18 cellular contexts compared by ENCODE assay signal in the genomic region with DNA sequence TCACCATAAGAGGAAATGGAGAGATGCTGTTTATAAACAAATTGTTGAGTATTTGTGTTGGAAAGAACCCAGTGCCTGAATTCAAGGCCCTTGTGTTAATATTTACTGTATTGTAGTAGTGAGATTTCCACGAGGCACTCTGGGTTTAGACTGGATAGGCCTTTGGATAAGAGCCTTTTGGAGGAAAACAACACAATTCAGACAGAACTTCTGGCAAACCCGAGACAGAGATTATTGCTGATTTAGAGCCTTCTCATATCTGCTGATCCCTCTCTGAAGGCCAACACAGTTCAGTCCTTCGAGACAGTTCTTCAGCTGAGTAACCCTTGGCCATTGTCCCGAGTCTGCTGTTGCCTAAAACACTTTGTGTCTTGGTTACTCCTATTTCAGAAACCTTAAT. TPM values are rescaled to one million over a fixed set of nuclear protein-coding genes. Genes with fewer than 3 reads are reported as not detected.
A peak's percentile ranks its signal among the peaks of the same experiment; 100 is the strongest.
DNase-seq lines count a peak whose midpoint lies in the region; ATAC-seq and TF ChIP-seq lines count a peak whose summit lies in the region.
"Had no signal": no experiment of that assay in that cellular context is flagged by ENCODE, and none has a peak within 500 bp of the region (broad histone marks: within the 10 kb centered on the region; RNA-seq: fewer than 3 reads in every experiment).

No MANE protein-coding gene starts in this region.

- CTCF ChIA-PET in WTC11 (lab: Charles Lee): no interaction called here

- H3K27ac ChIP-seq in skeletal muscle tissue (ENCODE audit: low read depth, low read length): peak overlapping the region; percentile 78

- H3K27ac Mint-ChIP-seq in WTC11: no peak overlapping the region
- H3K27ac Mint-ChIP-seq: naive thymus-derived CD4-positive, alpha-beta T cell had no signal

- peaks cover 43 to 48% (median 44%) of the 10 kb centered on the region in 3 donors for H3K36me3 ChIP-seq in skeletal muscle tissue (ENCODE audit: control insufficient read depth in 3 of 3, insufficient read depth in 3 of 3, low read length in 3 of 3)

- peaks cover 75 to 90% (median 87%) of the 10 kb centered on the region in 3 donors for H3K4me1 ChIP-seq in skeletal muscle tissue (ENCODE audit: control insufficient read depth in 3 of 3, insufficient read depth in 3 of 3, low read length in 3 of 3)

- peaks cover 22% of the 10 kb centered on the region for H3K4me1 Mint-ChIP-seq in WTC11
- H3K4me1 Mint-ChIP-seq: naive thymus-derived CD4-positive, alpha-beta T cell had no signal

- H3K9ac ChIP-seq in skeletal muscle tissue (ENCODE audit: low read depth in 1 of 3, low read length in 3 of 3): no peak overlapping the region

- peak; percentile 47 for ATAC-seq in left lobe of liver
- ATAC-seq in HG02840 (IDR thresholded peaks at IDR 0.05; ENCODE audit: low FRiP score, unreplicated experiment): no peak
- ATAC-seq in GM18870 (IDR thresholded peaks at IDR 0.05; ENCODE audit: unreplicated experiment): no peak
- no peak for ATAC-seq in WTC11
- ATAC-seq: HCT116; naive thymus-derived CD4-positive, alpha-beta T cell had no signal

- POLR2A ChIA-PET in WTC11 (lab: Charles Lee): no interaction called here

- no peak overlapping the region for H3K4me3 ChIP-seq in skeletal muscle tissue (ENCODE audit: low read length in 3 of 3)

- no peaks in the 10 kb centered on the region for H3K27me3 ChIP-seq in skeletal muscle tissue (ENCODE audit: control insufficient read depth in 3 of 3, insufficient read depth in 3 of 3, low read length in 3 of 3)

- no peak overlapping the region for H3K4me3 Mint-ChIP-seq in WTC11
- H3K4me3 Mint-ChIP-seq: naive thymus-derived CD4-positive, alpha-beta T cell had no signal

- H3K9me3 ChIP-seq in skeletal muscle tissue (ENCODE audit: control insufficient read depth in 3 of 3, low read length in 3 of 3): no peaks in the 10 kb centered on the region

- no peaks in the 10 kb centered on the region for H3K27me3 Mint-ChIP-seq in WTC11 (ENCODE audit: low read depth)

- no peaks in the 10 kb centered on the region for H3K9me3 Mint-ChIP-seq in WTC11

- H3K36me3 Mint-ChIP-seq in WTC11: 0 out of 2 replicates have a peak, but pooled peaks cover 4% of the 10 kb centered on the region
- H3K36me3 Mint-ChIP-seq: naive thymus-derived CD4-positive, alpha-beta T cell had no signal

- no peak for TF ChIP-seq CTCF in WTC11 (IDR thresholded peaks at IDR 0.05)

- DNase-seq in NCI-H2029 (lab: John Stamatoyannopoulos, UW): peak; percentile 91
- peak; percentile 30 for DNase-seq in fibroblast of gingiva (ENCODE audit: low read depth)
- no peak for DNase-seq in left lobe of liver (ENCODE audit: low spot score)
- DNase-seq in NCI-H146 (lab: John Stamatoyannopoulos, UW): no peak
- DNase-seq in WTC11 (ENCODE audit: low spot score): no peak
- DNase-seq: anterior cingulate cortex; C1 segment of cervical spinal cord; Karpas-422; naive thymus-derived CD4-positive, alpha-beta T cell; NCI-H1092; NCI-H2171; posterior cingulate gyrus; RPMI8226; trophoblast cell had no signal

TF ChIP-seq in WTC11, 78 proteins besides CTCF, POLR2A, EP300 and RAD21:
- TF ChIP-seq GRHL2 (CRISPR knock-in tag; IDR thresholded peaks at IDR 0.05; ENCODE audit: insufficient replicate concordance, severe bottlenecking) (no peak), ZNF219 (CRISPR knock-in tag; IDR thresholded peaks at IDR 0.05; ENCODE audit: borderline replicate concordance) (no peak), NR2C2 (CRISPR knock-in tag; IDR thresholded peaks at IDR 0.05) (no peak), ZNF423 (CRISPR knock-in tag; IDR thresholded peaks at IDR 0.05) (no peak), ZNF671 (CRISPR knock-in tag; IDR thresholded peaks at IDR 0.05) (no peak), TEAD1 (CRISPR knock-in tag; IDR thresholded peaks at IDR 0.05) (no peak), ZNF121 (CRISPR knock-in tag; IDR thresholded peaks at IDR 0.05) (no peak)
- TF ChIP-seq, protein P1, sequence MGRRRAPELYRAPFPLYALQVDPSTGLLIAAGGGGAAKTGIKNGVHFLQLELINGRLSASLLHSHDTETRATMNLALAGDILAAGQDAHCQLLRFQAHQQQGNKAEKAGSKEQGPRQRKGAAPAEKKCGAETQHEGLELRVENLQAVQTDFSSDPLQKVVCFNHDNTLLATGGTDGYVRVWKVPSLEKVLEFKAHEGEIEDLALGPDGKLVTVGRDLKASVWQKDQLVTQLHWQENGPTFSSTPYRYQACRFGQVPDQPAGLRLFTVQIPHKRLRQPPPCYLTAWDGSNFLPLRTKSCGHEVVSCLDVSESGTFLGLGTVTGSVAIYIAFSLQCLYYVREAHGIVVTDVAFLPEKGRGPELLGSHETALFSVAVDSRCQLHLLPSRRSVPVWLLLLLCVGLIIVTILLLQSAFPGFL (CRISPR knock-in tag; IDR thresholded peaks at IDR 0.05; ENCODE audit: borderline replicate concordance): no peak
- TF ChIP-seq, protein P2, sequence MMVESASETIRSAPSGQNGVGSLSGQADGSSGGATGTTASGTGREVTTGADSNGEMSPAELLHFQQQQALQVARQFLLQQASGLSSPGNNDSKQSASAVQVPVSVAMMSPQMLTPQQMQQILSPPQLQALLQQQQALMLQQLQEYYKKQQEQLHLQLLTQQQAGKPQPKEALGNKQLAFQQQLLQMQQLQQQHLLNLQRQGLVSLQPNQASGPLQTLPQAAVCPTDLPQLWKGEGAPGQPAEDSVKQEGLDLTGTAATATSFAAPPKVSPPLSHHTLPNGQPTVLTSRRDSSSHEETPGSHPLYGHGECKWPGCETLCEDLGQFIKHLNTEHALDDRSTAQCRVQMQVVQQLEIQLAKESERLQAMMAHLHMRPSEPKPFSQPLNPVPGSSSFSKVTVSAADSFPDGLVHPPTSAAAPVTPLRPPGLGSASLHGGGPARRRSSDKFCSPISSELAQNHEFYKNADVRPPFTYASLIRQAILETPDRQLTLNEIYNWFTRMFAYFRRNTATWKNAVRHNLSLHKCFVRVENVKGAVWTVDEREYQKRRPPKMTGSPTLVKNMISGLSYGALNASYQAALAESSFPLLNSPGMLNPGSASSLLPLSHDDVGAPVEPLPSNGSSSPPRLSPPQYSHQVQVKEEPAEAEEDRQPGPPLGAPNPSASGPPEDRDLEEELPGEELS (CRISPR knock-in tag; IDR thresholded peaks at IDR 0.05): no peak
- TF ChIP-seq, protein P3, sequence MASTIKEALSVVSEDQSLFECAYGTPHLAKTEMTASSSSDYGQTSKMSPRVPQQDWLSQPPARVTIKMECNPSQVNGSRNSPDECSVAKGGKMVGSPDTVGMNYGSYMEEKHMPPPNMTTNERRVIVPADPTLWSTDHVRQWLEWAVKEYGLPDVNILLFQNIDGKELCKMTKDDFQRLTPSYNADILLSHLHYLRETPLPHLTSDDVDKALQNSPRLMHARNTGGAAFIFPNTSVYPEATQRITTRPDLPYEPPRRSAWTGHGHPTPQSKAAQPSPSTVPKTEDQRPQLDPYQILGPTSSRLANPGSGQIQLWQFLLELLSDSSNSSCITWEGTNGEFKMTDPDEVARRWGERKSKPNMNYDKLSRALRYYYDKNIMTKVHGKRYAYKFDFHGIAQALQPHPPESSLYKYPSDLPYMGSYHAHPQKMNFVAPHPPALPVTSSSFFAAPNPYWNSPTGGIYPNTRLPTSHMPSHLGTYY (CRISPR knock-in tag; IDR thresholded peaks at IDR 0.05): no peak
- TF ChIP-seq, protein P4, sequence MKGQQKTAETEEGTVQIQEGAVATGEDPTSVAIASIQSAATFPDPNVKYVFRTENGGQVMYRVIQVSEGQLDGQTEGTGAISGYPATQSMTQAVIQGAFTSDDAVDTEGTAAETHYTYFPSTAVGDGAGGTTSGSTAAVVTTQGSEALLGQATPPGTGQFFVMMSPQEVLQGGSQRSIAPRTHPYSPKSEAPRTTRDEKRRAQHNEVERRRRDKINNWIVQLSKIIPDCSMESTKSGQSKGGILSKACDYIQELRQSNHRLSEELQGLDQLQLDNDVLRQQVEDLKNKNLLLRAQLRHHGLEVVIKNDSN (CRISPR knock-in tag; IDR thresholded peaks at IDR 0.05): no peak
- TF ChIP-seq, protein P5, sequence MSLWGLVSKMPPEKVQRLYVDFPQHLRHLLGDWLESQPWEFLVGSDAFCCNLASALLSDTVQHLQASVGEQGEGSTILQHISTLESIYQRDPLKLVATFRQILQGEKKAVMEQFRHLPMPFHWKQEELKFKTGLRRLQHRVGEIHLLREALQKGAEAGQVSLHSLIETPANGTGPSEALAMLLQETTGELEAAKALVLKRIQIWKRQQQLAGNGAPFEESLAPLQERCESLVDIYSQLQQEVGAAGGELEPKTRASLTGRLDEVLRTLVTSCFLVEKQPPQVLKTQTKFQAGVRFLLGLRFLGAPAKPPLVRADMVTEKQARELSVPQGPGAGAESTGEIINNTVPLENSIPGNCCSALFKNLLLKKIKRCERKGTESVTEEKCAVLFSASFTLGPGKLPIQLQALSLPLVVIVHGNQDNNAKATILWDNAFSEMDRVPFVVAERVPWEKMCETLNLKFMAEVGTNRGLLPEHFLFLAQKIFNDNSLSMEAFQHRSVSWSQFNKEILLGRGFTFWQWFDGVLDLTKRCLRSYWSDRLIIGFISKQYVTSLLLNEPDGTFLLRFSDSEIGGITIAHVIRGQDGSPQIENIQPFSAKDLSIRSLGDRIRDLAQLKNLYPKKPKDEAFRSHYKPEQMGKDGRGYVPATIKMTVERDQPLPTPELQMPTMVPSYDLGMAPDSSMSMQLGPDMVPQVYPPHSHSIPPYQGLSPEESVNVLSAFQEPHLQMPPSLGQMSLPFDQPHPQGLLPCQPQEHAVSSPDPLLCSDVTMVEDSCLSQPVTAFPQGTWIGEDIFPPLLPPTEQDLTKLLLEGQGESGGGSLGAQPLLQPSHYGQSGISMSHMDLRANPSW (CRISPR knock-in tag; conservative IDR thresholded peaks at IDR 0.05; ENCODE audit: low read depth): no peak
- TF ChIP-seq, protein P6, sequence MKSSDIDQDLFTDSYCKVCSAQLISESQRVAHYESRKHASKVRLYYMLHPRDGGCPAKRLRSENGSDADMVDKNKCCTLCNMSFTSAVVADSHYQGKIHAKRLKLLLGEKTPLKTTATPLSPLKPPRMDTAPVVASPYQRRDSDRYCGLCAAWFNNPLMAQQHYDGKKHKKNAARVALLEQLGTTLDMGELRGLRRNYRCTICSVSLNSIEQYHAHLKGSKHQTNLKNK (CRISPR knock-in tag; IDR thresholded peaks at IDR 0.05): no peak

RNA-seq across cellular contexts. Expression of a gene that starts 55.7 kb away (rescaled TPM):
- total RNA-seq in left lobe of liver: 2.9 TPM
- total RNA-seq in skeletal muscle tissue: 35.0 TPM
- 10.6 to 12.5 TPM (median 10.9 TPM) in 3 replicates for total RNA-seq in WTC11 (2021)

Comparison
In these comparisons a context has a peak if more than half of its experiments do, and no peak if none do; other contexts are left out.
1. DNase-seq: peak in NCI-H2029 (single experiment) and fibroblast of gingiva (single experiment); none in left lobe of liver (single experiment), NCI-H146 (single experiment) and WTC11 (single experiment).